Comparison of ENCODE assay signal across 12 cellular contexts in genomic region chr3:107796786-107797185, GRCh38.
A peak's percentile ranks its signal among the peaks of the same experiment; 100 is the strongest.
DNase-seq lines count a peak whose midpoint lies in the region; ATAC-seq and TF ChIP-seq lines count a peak whose summit lies in the region.
"Had no signal": no experiment of that assay in that cellular context is flagged by ENCODE, and none has a peak within 500 bp of the region (broad histone marks: within the 10 kb centered on the region; RNA-seq: fewer than 3 reads in every experiment).

No MANE protein-coding gene starts in this region.

- no peaks in the 10 kb centered on the region for H3K36me3 ChIP-seq in hepatocyte (replicated peaks; ENCODE audit: insufficient read depth, low read depth)

- DNase-seq in AG10803 (ENCODE audit: low read depth) = peak; percentile 78
- peak; percentile 36 for DNase-seq in hepatocyte (ENCODE audit: low spot score)
- no peak for DNase-seq in activated gamma-delta T cell (lab: John Stamatoyannopoulos, UW)
- no peak for DNase-seq in UCSD-AML1 (lab: John Stamatoyannopoulos, UW; ENCODE audit: unreplicated experiment)
- DNase-seq in NCI-H748 (lab: John Stamatoyannopoulos, UW; ENCODE audit: unreplicated experiment) = no peak
- DNase-seq: activated naive CD8-positive, alpha-beta T cell treated with anti-CD3 and anti-CD28 coated beads, Interleukin-2, amount 10 ng/mL, durations not matched to agents 7 days and 5 days; NCI-H2227 treated with DMSO at 0.1 percent for 48 hours; posterior cingulate gyrus; stimulated activated CD8-positive, alpha-beta memory T cell treated with anti-CD3 and anti-CD28 coated beads, Interleukin-4, amount 100 ng/mL, for 48 hours had no signal

- TF ChIP-seq EP300 in Ishikawa (IDR thresholded peaks at IDR 0.05; ENCODE audit: borderline replicate concordance) = no peak

- no peaks in the 10 kb centered on the region for H3K79me2 ChIP-seq in hepatocyte

- H2AFZ ChIP-seq in hepatocyte = no peak overlapping the region

- H3K4me3 ChIP-seq in AG10803 (ENCODE audit: low read length) (no peak overlapping the region), hepatocyte (no peak overlapping the region)

- no peak for TF ChIP-seq CTCF in AG10803 (conservative IDR thresholded peaks at IDR 0.05; ENCODE audit: low read length)
- TF ChIP-seq CTCF in hepatocyte (IDR thresholded peaks at IDR 0.05; ENCODE audit: poor library complexity) = no peak

- H3K9me2 ChIP-seq in hepatocyte (replicated peaks; ENCODE audit: insufficient read depth) = no peaks in the 10 kb centered on the region

- no peak overlapping the region for H3K27ac ChIP-seq in hepatocyte

- no peak for TF ChIP-seq RAD21 in Ishikawa (IDR thresholded peaks at IDR 0.05; ENCODE audit: low read depth)

- no peak for ATAC-seq in SK-N-SH treated with all-trans-retinoic acid at 6 μM for 48 hours
- ATAC-seq in GM19452 (IDR thresholded peaks at IDR 0.05; ENCODE audit: unreplicated experiment) = no peak

- no peaks in the 10 kb centered on the region for H3K9me3 ChIP-seq in hepatocyte (ENCODE audit: low read depth)

- no peaks in the 10 kb centered on the region for H3K27me3 ChIP-seq in hepatocyte

- no peaks in the 10 kb centered on the region for H3K4me1 ChIP-seq in hepatocyte (ENCODE audit: insufficient read depth)

- no peak overlapping the region for H3K4me2 ChIP-seq in hepatocyte

- no peaks in the 10 kb centered on the region for H4K20me1 ChIP-seq in hepatocyte (ENCODE audit: insufficient read depth, poor library complexity, severe bottlenecking)

TF ChIP-seq in Ishikawa, 13 proteins besides CTCF, POLR2A, EP300 and RAD21:
- TF ChIP-seq NFIC (IDR thresholded peaks at IDR 0.05) (peak; percentile 37; the same call in 1 of the 2 replicates), CEBPB (IDR thresholded peaks at IDR 0.05) (peak; percentile 73)
- TF ChIP-seq, protein P1, sequence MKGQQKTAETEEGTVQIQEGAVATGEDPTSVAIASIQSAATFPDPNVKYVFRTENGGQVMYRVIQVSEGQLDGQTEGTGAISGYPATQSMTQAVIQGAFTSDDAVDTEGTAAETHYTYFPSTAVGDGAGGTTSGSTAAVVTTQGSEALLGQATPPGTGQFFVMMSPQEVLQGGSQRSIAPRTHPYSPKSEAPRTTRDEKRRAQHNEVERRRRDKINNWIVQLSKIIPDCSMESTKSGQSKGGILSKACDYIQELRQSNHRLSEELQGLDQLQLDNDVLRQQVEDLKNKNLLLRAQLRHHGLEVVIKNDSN (IDR thresholded peaks at IDR 0.05) = no peak
TF ChIP-seq in Ishikawa: peak in this region for 2.

TF ChIP-seq in SK-N-SH treated with all-trans-retinoic acid at 6 μM for 48 hours, 23 proteins besides CTCF, POLR2A, EP300 and RAD21:
- TF ChIP-seq GLIS3 (CRISPR knock-in tag; IDR thresholded peaks at IDR 0.05) (no peak), ISL1 (CRISPR knock-in tag; IDR thresholded peaks at IDR 0.05) (peak; percentile 35; the same call in 1 of the 2 replicates)

Comparison
In these comparisons a context has a peak if more than half of its experiments do, and no peak if none do; other contexts are left out.
1. DNase-seq: peak in AG10803 (single experiment) and hepatocyte (single experiment); none in activated gamma-delta T cell (single experiment), UCSD-AML1 (single experiment) and NCI-H748 (single experiment).